ENCODE assay signal across 22 cellular contexts in genomic region chr3:140760324-140761075, GRCh38.
"Had no signal": no experiment of that assay in that cellular context is flagged by ENCODE, and none has a peak within 500 bp of the region (broad histone marks: within the 10 kb centered on the region; RNA-seq: fewer than 3 reads in every experiment).

No MANE protein-coding gene starts in this region.

- H3K36me3 ChIP-seq: colonic mucosa, heart left ventricle, left lung, lower lobe of right lung, ovary, right atrium auricular region, sigmoid colon, thoracic aorta, transverse colon had no signal

- H3K36me3 Mint-ChIP-seq: naive thymus-derived CD4-positive, alpha-beta T cell had no signal

- H3K27me3 ChIP-seq: colonic mucosa, left lung, ovary, right atrium auricular region, sigmoid colon, transverse colon had no signal

- H3K4me1 ChIP-seq: colonic mucosa, heart left ventricle, left lung, lower lobe of right lung, right atrium auricular region, sigmoid colon, transverse colon had no signal

- H3K27ac ChIP-seq: colonic mucosa, heart left ventricle, left lung, lower lobe of right lung, ovary, right atrium auricular region, sigmoid colon, thoracic aorta, transverse colon had no signal

- H3K4me3 Mint-ChIP-seq: endodermal cell; naive thymus-derived CD4-positive, alpha-beta T cell; neural crest cell; stimulated activated naive CD8-positive, alpha-beta T cell treated with anti-CD3 and anti-CD28 coated beads, Interleukin-15, Interleukin-2, amounts not matched to agents 100 ng/mL and 50 ng/mL, for 24 hours had no signal

- H3K4me2 ChIP-seq: smooth muscle cell had no signal

- H3K9me3 Mint-ChIP-seq: endodermal cell; neural crest cell; stimulated activated naive CD8-positive, alpha-beta T cell treated with anti-CD3 and anti-CD28 coated beads, Interleukin-15, Interleukin-2, amounts not matched to agents 100 ng/mL and 50 ng/mL, for 24 hours had no signal

- H3K9me3 ChIP-seq: colonic mucosa, heart left ventricle, left lung, lower lobe of right lung, ovary, right atrium auricular region, sigmoid colon, thoracic aorta, transverse colon had no signal

- H3K4me1 Mint-ChIP-seq: neural crest cell had no signal

- DNase-seq: colonic mucosa; effector CD4-positive, alpha-beta T cell; endodermal cell; erythroblast; foreskin melanocyte; heart left ventricle; hypothalamus; kidney glomerular epithelial cell; left lung; lower lobe of right lung; mesenchymal stem cell; midbrain; naive thymus-derived CD4-positive, alpha-beta T cell; ovary; sigmoid colon; stimulated activated CD4-positive, alpha-beta T cell treated with anti-CD3 and anti-CD28 coated beads, Interleukin-2, amount 100 ng/mL, for 48 hours; transverse colon had no signal

- H3K4me3 ChIP-seq: colonic mucosa, heart left ventricle, left lung, lower lobe of right lung, ovary, right atrium auricular region, sigmoid colon, smooth muscle cell, thoracic aorta, transverse colon had no signal

- H3K27ac Mint-ChIP-seq: endodermal cell; stimulated activated naive CD8-positive, alpha-beta T cell treated with anti-CD3 and anti-CD28 coated beads, Interleukin-15, Interleukin-2, amounts not matched to agents 100 ng/mL and 50 ng/mL, for 24 hours had no signal
